In the genomic region with DNA sequence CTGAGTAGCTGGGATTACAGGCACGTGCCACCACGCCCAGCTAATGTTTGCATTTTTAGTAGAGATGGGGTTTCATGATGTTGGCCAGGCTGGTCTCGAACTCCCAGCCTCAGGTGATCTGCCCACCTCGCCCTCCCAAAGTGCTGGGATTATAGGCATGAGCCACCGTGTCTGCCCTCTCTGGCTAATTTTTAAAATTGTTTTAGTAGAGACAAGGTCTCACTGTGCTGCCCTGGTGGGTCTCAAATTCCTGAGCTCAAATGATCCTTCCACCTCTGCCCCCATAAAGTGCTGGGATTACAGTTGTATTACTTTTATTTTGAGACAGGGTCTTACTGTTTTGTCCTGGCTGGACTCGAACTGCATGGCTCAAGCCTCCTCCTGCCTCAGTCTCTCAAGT, we compare ENCODE assay signal across 1 cellular context. TPM values are rescaled to one million over a fixed set of nuclear protein-coding genes. Genes with fewer than 3 reads are reported as not detected.
"Had no signal": no experiment of that assay in that cellular context is flagged by ENCODE, and none has a peak within 500 bp of the region (broad histone marks: within the 10 kb centered on the region; RNA-seq: fewer than 3 reads in every experiment).

No MANE protein-coding gene starts in this region.

RNA-seq across cellular contexts. Expression of a gene that starts 13.0 kb away (rescaled TPM):
- total RNA-seq: HT1080 had no signal
